1 cellular context compared by ENCODE assay signal in the genomic region with DNA sequence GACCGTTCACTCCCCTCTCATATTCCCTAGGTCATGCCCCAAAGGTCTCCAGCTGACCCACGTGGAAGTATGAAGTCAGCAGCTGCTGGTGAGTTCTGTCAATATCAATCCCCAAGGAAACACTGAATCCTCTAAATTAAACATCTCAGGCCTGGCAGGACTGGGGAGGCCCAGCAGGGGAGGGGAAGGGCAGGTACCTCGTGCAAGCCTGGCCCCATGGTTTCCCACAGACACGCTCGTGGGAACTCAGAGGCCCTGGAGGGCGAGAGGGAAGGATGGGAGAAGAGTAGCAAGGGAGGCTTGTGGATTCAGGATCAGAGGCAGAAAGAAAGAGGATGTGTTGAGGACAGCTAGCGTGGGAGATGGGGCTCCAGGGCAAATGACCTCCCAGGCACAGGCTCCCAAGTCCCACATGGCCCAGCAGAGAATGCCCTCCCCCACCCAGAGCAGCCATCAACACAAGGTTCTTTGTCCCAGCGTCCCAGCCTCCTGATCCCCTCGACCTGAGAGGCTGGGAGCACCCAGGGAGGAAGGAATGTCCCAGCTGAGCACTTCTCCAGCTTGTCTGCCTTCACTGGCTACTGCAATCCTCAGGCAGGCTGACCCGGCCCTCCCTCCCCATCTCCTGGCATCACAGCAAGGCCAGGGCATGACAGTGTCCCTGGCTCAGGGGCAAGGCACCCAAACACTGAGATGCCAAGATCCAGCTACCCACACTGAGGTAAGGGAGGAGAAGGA.
TF ChIP-seq lines count a peak whose summit lies in the region.

No MANE protein-coding gene starts in this region.

TF ChIP-seq in IMR-90, 13 proteins besides CTCF, POLR2A, EP300 and RAD21:
- TF ChIP-seq CEBPB (IDR thresholded peaks at IDR 0.05; ENCODE audit: low read depth, low read length) (no peak), NFE2L2 (IDR thresholded peaks at IDR 0.05; ENCODE audit: low read depth, low read length) (no peak), SMC3 (IDR thresholded peaks at IDR 0.05; ENCODE audit: low read depth, low read length) (no peak), RCOR1 (IDR thresholded peaks at IDR 0.05; ENCODE audit: insufficient replicate concordance, low read length) (no peak)
